In genomic region chr15:69876030-69876429, GRCh38 we compare ENCODE assay signal across 16 cellular contexts.
"Had no signal": no experiment of that assay in that cellular context is flagged by ENCODE, and none has a peak within 500 bp of the region (broad histone marks: within the 10 kb centered on the region; RNA-seq: fewer than 3 reads in every experiment).

No MANE protein-coding gene starts in this region.

- H3K27me3 ChIP-seq: tibial nerve had no signal

- H3K36me3 ChIP-seq: esophagus muscularis mucosa, gastrocnemius medialis, lower lobe of right lung, tibial nerve had no signal

- ATAC-seq: gastrocnemius medialis; lower lobe of right lung; stimulated activated naive CD8-positive, alpha-beta T cell treated with anti-CD3 and anti-CD28 coated beads, Interleukin-15, amount 100 ng/mL, for 72 hours had no signal

- H3K4me3 Mint-ChIP-seq: activated B cell treated with CpG ODN at 0.5 μM for 24 hours; activated naive CD8-positive, alpha-beta T cell treated with anti-CD3 and anti-CD28 coated beads for 36 hours; naive B cell; stimulated activated naive CD8-positive, alpha-beta T cell treated with anti-CD3 and anti-CD28 coated beads, Interleukin-15, amount 100 ng/mL, for 72 hours had no signal

- DNase-seq: activated B cell treated with CpG ODN at 0.5 μM for 24 hours; activated CD4-positive, alpha-beta T cell treated with anti-CD3 and anti-CD28 coated beads for 4 hours; activated CD4-positive, alpha-beta T cell treated with anti-CD3 and anti-CD28 coated beads, Interleukin-2, amount 50 U/mL, for 48 hours; activated naive CD4-positive, alpha-beta T cell treated with Interleukin-2 at 50 U/mL for 16 hours; activated naive CD8-positive, alpha-beta T cell treated with anti-CD3 and anti-CD28 coated beads for 36 hours; activated T-cell treated with anti-CD3 and anti-CD28 coated beads, Interleukin-2, amount 50 U/mL, for 48 hours; cerebellar nuclear complex; gastrocnemius medialis; lower lobe of right lung; naive B cell; stimulated activated CD4-positive, alpha-beta T cell treated with anti-CD3 and anti-CD28 coated beads, Interleukin-1b, Interleukin-23, amount 100 ng/mL, for 48 hours; stimulated activated naive CD8-positive, alpha-beta T cell treated with anti-CD3 and anti-CD28 coated beads, Interleukin-15, amount 100 ng/mL, for 72 hours; T1000 had no signal

- H3K27ac Mint-ChIP-seq: activated B cell treated with CpG ODN at 0.5 μM for 24 hours; activated naive CD8-positive, alpha-beta T cell treated with anti-CD3 and anti-CD28 coated beads for 36 hours had no signal

- H3K4me1 Mint-ChIP-seq: activated naive CD8-positive, alpha-beta T cell treated with anti-CD3 and anti-CD28 coated beads for 36 hours; stimulated activated naive CD8-positive, alpha-beta T cell treated with anti-CD3 and anti-CD28 coated beads, Interleukin-15, amount 100 ng/mL, for 72 hours had no signal

- H3K36me3 Mint-ChIP-seq: activated naive CD8-positive, alpha-beta T cell treated with anti-CD3 and anti-CD28 coated beads for 36 hours had no signal

- H3K4me1 ChIP-seq: esophagus muscularis mucosa, gastrocnemius medialis, lower lobe of right lung, tibial nerve had no signal

- H3K4me3 ChIP-seq: coronary artery, esophagus muscularis mucosa, gastrocnemius medialis, lower lobe of right lung, tibial nerve had no signal

- H3K27ac ChIP-seq: coronary artery, esophagus muscularis mucosa, gastrocnemius medialis, lower lobe of right lung, tibial nerve had no signal
